ENCODE assay signal across 18 cellular contexts in genomic region chr10:102463983-102464382, GRCh38. TPM values are rescaled to one million over a fixed set of nuclear protein-coding genes. Genes with fewer than 3 reads are reported as not detected.
"Had no signal": no experiment of that assay in that cellular context is flagged by ENCODE, and none has a peak within 500 bp of the region (broad histone marks: within the 10 kb centered on the region; RNA-seq: fewer than 3 reads in every experiment).

No MANE protein-coding gene starts in this region.

- H3K27ac ChIP-seq: adrenal gland, esophagus muscularis mucosa, heart right ventricle, ovary, thoracic aorta had no signal

- H3K4me3 Mint-ChIP-seq: dendritic cell treated with granulocyte-macrophage colony-stimulating factor and Interleukin-4, amounts not matched to agents 40 ng/mL and 50 ng/mL, for 4 days had no signal

- H3K9me3 ChIP-seq: adrenal gland, esophagus muscularis mucosa, heart right ventricle, ovary, thoracic aorta, upper lobe of right lung had no signal

- H3K36me3 ChIP-seq: adrenal gland, heart right ventricle, ovary, thoracic aorta, upper lobe of right lung had no signal

- H3K27ac Mint-ChIP-seq: activated naive CD4-positive, alpha-beta T cell treated with anti-CD3 and anti-CD28 coated beads, Interleukin-2, amount 50 U/mL, for 72 hours; dendritic cell treated with granulocyte-macrophage colony-stimulating factor and Interleukin-4, amounts not matched to agents 40 ng/mL and 50 ng/mL, for 4 days had no signal

- ATAC-seq: activated naive CD4-positive, alpha-beta T cell treated with anti-CD3 and anti-CD28 coated beads, Interleukin-2, amount 50 U/mL, for 72 hours; heart right ventricle; naive thymus-derived CD8-positive, alpha-beta T cell; sciatic nerve; upper lobe of right lung had no signal

- H3K27me3 ChIP-seq: adrenal gland, esophagus muscularis mucosa, heart right ventricle, ovary, upper lobe of right lung had no signal

- H3K9me3 Mint-ChIP-seq: activated naive CD4-positive, alpha-beta T cell treated with anti-CD3 and anti-CD28 coated beads, Interleukin-2, amount 50 U/mL, for 72 hours; dendritic cell treated with granulocyte-macrophage colony-stimulating factor and Interleukin-4, amounts not matched to agents 40 ng/mL and 50 ng/mL, for 4 days; naive thymus-derived CD8-positive, alpha-beta T cell had no signal

- DNase-seq: activated CD4-positive, alpha-beta T cell treated with anti-CD3 and anti-CD28 coated beads, Interleukin-2, amount 50 U/mL, for 4 hours; activated gamma-delta T cell treated with Interleukin-2 at 50 U/mL for 16 hours; adrenal gland; effector CD8-positive, alpha-beta T cell; heart right ventricle; naive thymus-derived CD8-positive, alpha-beta T cell; ovary; stimulated activated CD4-positive, alpha-beta T cell treated with anti-CD3 and anti-CD28 coated beads, Interleukin-4, amount 100 ng/mL, for 1 hour; T1000; upper lobe of right lung had no signal

- H3K4me3 ChIP-seq: adrenal gland, ovary, thoracic aorta had no signal

RNA-seq across cellular contexts. Expression of gene C10orf95, which starts 12.6 kb away (rescaled TPM):
- total RNA-seq: chondrocyte, endothelial cell of umbilical vein, heart right ventricle, sciatic nerve, smooth muscle cell, thoracic aorta had no signal
